In the genomic region with DNA sequence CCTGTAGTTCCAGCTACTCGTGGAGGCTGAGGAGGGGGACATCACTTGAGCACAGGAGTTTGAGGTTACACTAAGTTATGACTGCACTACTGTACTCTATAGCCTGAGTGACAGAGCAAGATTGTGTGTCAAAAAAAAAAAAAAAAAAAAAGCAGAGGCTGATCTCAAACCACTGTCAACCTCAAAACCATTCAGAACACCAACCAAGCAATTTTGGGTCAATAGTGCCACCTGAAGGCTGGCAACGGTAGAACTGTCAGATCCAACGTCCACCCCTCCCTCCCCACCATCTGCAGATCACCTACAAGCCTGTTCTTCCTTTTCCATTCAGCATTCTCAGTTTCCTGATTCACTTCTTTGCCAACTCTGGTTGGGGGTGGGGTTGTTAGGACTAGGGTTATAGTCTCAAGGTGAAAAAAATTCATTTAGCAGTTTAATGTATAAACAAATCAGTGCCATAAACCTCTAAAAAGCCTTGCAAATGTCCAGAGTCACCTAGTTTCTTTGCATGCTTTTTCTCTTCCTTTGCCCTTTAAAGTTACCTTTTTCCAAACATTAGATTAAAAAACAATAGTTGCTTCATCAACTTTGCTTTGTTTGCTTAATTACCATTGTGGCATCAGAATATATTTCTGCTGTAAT, we compare ENCODE assay signal across 1 cellular context.
TF ChIP-seq lines count a peak whose summit lies in the region.

No MANE protein-coding gene starts in this region.

TF ChIP-seq in endothelial cell of umbilical vein, 7 proteins besides CTCF, POLR2A, EP300 and RAD21:
- TF ChIP-seq GATA2 (IDR thresholded peaks at IDR 0.05; ENCODE audit: insufficient read depth, insufficient read length, low read depth, low read length) = no peak
- no peak for TF ChIP-seq EZH2 (IDR thresholded peaks at IDR 0.05; ENCODE audit: borderline replicate concordance, low read depth, low read length, severe bottlenecking)
- no peak for TF ChIP-seq JUN (IDR thresholded peaks at IDR 0.05; ENCODE audit: borderline replicate concordance, insufficient read depth, insufficient read length, low read depth)
- TF ChIP-seq MAX (IDR thresholded peaks at IDR 0.05; ENCODE audit: insufficient read depth, insufficient read length) = no peak
- TF ChIP-seq FOS (IDR thresholded peaks at IDR 0.05; ENCODE audit: borderline replicate concordance, insufficient read depth, low read length) = no peak
- TF ChIP-seq MYC (IDR thresholded peaks at IDR 0.05; ENCODE audit: low read depth, low read length) = no peak
- no peak for TF ChIP-seq POLR2AphosphoS5 (IDR thresholded peaks at IDR 0.05; ENCODE audit: insufficient read depth, low read depth, low read length)
